ENCODE assay signal across 16 cellular contexts in genomic region chr20:48803522-48804053, GRCh38.
"Had no signal": no experiment of that assay in that cellular context is flagged by ENCODE, and none has a peak within 500 bp of the region (broad histone marks: within the 10 kb centered on the region; RNA-seq: fewer than 3 reads in every experiment).

No MANE protein-coding gene starts in this region.

- DNase-seq: activated CD4-positive, alpha-beta T cell treated with anti-CD3 and anti-CD28 coated beads, Interleukin-2, amount 10 ng/mL, durations not matched to agents 7 days and 5 days; activated CD8-positive, alpha-beta memory T cell treated with anti-CD3 and anti-CD28 coated beads, Interleukin-2, amount 50 U/mL, for 48 hours; activated naive CD4-positive, alpha-beta T cell; activated naive CD8-positive, alpha-beta T cell treated with anti-CD3 and anti-CD28 coated beads for 36 hours; caudate nucleus; hypothalamus; lower lobe of right lung; small intestine; stimulated activated CD4-positive, alpha-beta T cell treated with anti-CD3 and anti-CD28 coated beads, Interleukin-4, amount 100 ng/mL, for 1 hour; T-cell; T-helper 9 cell; upper lobe of left lung had no signal

- H3K27me3 ChIP-seq: right atrium auricular region, upper lobe of left lung had no signal

- H3K27ac ChIP-seq: right atrium auricular region, thoracic aorta had no signal

- H3K9me3 ChIP-seq: right atrium auricular region, thoracic aorta had no signal

- H3K4me3 Mint-ChIP-seq: activated CD4-positive, alpha-beta T cell treated with anti-CD3 and anti-CD28 coated beads, Interleukin-2, amount 10 ng/mL, durations not matched to agents 7 days and 5 days; activated naive CD8-positive, alpha-beta T cell treated with anti-CD3 and anti-CD28 coated beads for 36 hours; brain had no signal

- H3K27me3 Mint-ChIP-seq: activated CD4-positive, alpha-beta T cell treated with anti-CD3 and anti-CD28 coated beads, Interleukin-2, amount 10 ng/mL, durations not matched to agents 7 days and 5 days; activated naive CD8-positive, alpha-beta T cell treated with anti-CD3 and anti-CD28 coated beads for 36 hours; T-cell had no signal

- ATAC-seq: lower lobe of right lung, T-cell had no signal

- H3K4me3 ChIP-seq: lower lobe of right lung, right atrium auricular region, thoracic aorta, upper lobe of left lung had no signal

- H3K36me3 ChIP-seq: lower lobe of right lung, right atrium auricular region, thoracic aorta, upper lobe of left lung had no signal

- H3K27ac Mint-ChIP-seq: activated CD4-positive, alpha-beta T cell treated with anti-CD3 and anti-CD28 coated beads, Interleukin-2, amount 10 ng/mL, durations not matched to agents 7 days and 5 days; activated naive CD8-positive, alpha-beta T cell treated with anti-CD3 and anti-CD28 coated beads for 36 hours; progenitor cell of endocrine pancreas; T-cell had no signal
